ENCODE assay signal across 8 cellular contexts in the genomic region with DNA sequence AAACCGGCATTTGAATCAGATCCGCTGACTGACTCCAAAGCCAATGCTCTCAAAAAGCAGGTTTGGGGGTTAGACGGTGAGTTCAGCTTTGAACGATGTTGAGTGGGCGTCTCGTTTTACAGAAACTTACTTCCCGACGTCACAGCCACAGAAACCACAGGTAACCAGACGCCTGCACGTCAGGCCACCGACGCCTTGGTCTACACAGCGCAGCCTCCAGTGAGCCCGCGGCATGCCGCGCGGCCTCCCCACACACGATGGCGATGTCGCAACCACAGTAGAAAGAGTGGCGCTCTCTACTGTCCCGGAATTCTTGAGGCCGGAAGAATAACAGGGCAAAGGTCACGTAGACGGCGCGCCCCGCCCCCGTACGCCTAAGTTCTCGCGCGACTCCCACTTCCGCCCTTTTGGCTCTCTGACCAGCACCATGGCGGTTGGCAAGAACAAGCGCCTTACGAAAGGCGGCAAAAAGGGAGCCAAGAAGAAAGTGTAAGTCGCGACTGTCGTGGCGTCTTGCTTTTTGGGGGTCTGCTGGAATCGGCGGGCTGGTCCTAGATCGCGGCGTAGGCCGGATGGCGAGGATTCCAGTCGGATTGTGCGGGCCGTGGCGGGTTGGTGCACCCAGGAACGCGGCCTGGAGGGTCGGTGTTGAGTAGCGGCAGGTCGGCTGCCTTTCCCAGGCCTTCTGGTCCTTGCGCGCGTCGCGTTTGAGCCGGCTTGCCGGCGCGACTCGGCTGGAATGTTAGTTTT. TPM values are rescaled to one million over a fixed set of nuclear protein-coding genes. Genes with fewer than 3 reads are reported as not detected.
DNase-seq lines count a peak whose midpoint lies in the region; TF ChIP-seq lines count a peak whose summit lies in the region.

A gene (plus strand): TSS at position 403 of the 750 bp plus-strand sequence. CDS start 25 bp downstream, at position 428.

- H3K27ac ChIP-seq in neural cell (ENCODE audit: low read length): peak within 1 kb of the TSS; percentile 80
- peak within 1 kb of the TSS; percentile 78 for H3K27ac ChIP-seq in stomach smooth muscle (ENCODE audit: low read length)

- peak within 1 kb of the TSS; percentile 87 for H2AFZ ChIP-seq in neural cell (ENCODE audit: low read depth, low read length)

- H3K9me3 ChIP-seq in neural cell (ENCODE audit: low read length) (no peaks in the 10 kb centered on the region), stomach smooth muscle (ENCODE audit: control insufficient read depth in 2 of 2, low read length in 2 of 2) (no peaks in the 10 kb centered on the region)

- H3K4me3 ChIP-seq in fibroblast of the aortic adventitia (ENCODE audit: low read depth, low read length) (peak within 1 kb of the TSS; percentile 90), neural cell (ENCODE audit: low read length) (peak within 1 kb of the TSS; percentile 95), stomach smooth muscle (ENCODE audit: low read length in 2 of 2) (peak within 1 kb of the TSS; percentile 85 to 99)

- peaks cover 28% of the 10 kb centered on the region for H3K79me2 ChIP-seq in neural cell (replicated peaks; ENCODE audit: insufficient read depth, low read length)

- peak; percentile 84 for TF ChIP-seq CTCF in fibroblast of the aortic adventitia (IDR thresholded peaks at IDR 0.05; ENCODE audit: insufficient read depth, low read length)
- peak; percentile 99 for TF ChIP-seq CTCF in neural cell (IDR thresholded peaks at IDR 0.05; ENCODE audit: poor library complexity, severe bottlenecking)

- H3K4me1 ChIP-seq in stomach smooth muscle (ENCODE audit: control insufficient read depth, insufficient read depth, low read length): peaks cover 11% of the 10 kb centered on the region

- H3K36me3 ChIP-seq in neural cell (ENCODE audit: insufficient read depth, low read length): no peaks in the 10 kb centered on the region
- H3K36me3 ChIP-seq in stomach smooth muscle (ENCODE audit: control insufficient read depth in 2 of 2, insufficient read depth in 2 of 2, low read length in 2 of 2): peaks cover 15 to 21% of the 10 kb centered on the region in 2 donors

- no peaks in the 10 kb centered on the region for H3K9me2 ChIP-seq in neural cell (ENCODE audit: insufficient read depth, low read length)

- DNase-seq in ELR (ENCODE audit: low read depth): peak; percentile 95
- DNase-seq in H4 (ENCODE audit: low spot score): peak; percentile 96
- peak; percentile 96 for DNase-seq in LoVo (ENCODE audit: low spot score)
- peak; percentile 99 for DNase-seq in activated effector memory CD4-positive, alpha-beta T cell treated with Interleukin-2 at 50 U/mL for 16 hours
- DNase-seq in fibroblast of the aortic adventitia (ENCODE audit: low read depth): peak; percentile 98

- peak; percentile 84 for TF ChIP-seq EP300 in neural cell (conservative IDR thresholded peaks at IDR 0.05; ENCODE audit: poor library complexity, severe bottlenecking)

- TF ChIP-seq POLR2A in Raji (IDR thresholded peaks at IDR 0.05; ENCODE audit: insufficient read depth, low read depth, low read length): peak; percentile 95

- no peaks in the 10 kb centered on the region for H3K27me3 ChIP-seq in neural cell (ENCODE audit: insufficient read depth, low read depth, low read length)
- peaks cover 0 to 3% of the 10 kb centered on the region in 2 donors for H3K27me3 ChIP-seq in stomach smooth muscle (ENCODE audit: control insufficient read depth in 1 of 2, insufficient read depth in 2 of 2, low read length in 2 of 2)

- no peaks in the 10 kb centered on the region for H3F3A ChIP-seq in neural cell (ENCODE audit: insufficient read depth, low read length, poor library complexity, severe bottlenecking)

- peak within 1 kb of the TSS; percentile 83 for H3K4me2 ChIP-seq in neural cell (ENCODE audit: low read length)

- H4K20me1 ChIP-seq in neural cell (ENCODE audit: insufficient read depth): no peaks in the 10 kb centered on the region

- H3K9ac ChIP-seq in neural cell (ENCODE audit: low read length): peak within 1 kb of the TSS; percentile 84
- H3K9ac ChIP-seq in stomach smooth muscle (ENCODE audit: low read length in 2 of 2): peak within 1 kb of the TSS; percentile 85 to 100

- TF ChIP-seq RAD21 in neural cell (conservative IDR thresholded peaks at IDR 0.05): peak; percentile 51

TF ChIP-seq in neural cell, 6 proteins besides CTCF, POLR2A, EP300 and RAD21:
- TF ChIP-seq TAF1 (IDR thresholded peaks at IDR 0.05; ENCODE audit: low read depth) (peak; percentile 99), EZH2 (IDR thresholded peaks at IDR 0.05; ENCODE audit: borderline replicate concordance, insufficient read depth, low read length, poor library complexity, severe bottlenecking) (no peak), MXI1 (conservative IDR thresholded peaks at IDR 0.05; ENCODE audit: poor library complexity, severe bottlenecking) (peak; percentile 94), POLR2AphosphoS5 (IDR thresholded peaks at IDR 0.05) (peak; percentile 94), SMC3 (conservative IDR thresholded peaks at IDR 0.05; ENCODE audit: poor library complexity) (peak; percentile 57)
- TF ChIP-seq, protein P1, sequence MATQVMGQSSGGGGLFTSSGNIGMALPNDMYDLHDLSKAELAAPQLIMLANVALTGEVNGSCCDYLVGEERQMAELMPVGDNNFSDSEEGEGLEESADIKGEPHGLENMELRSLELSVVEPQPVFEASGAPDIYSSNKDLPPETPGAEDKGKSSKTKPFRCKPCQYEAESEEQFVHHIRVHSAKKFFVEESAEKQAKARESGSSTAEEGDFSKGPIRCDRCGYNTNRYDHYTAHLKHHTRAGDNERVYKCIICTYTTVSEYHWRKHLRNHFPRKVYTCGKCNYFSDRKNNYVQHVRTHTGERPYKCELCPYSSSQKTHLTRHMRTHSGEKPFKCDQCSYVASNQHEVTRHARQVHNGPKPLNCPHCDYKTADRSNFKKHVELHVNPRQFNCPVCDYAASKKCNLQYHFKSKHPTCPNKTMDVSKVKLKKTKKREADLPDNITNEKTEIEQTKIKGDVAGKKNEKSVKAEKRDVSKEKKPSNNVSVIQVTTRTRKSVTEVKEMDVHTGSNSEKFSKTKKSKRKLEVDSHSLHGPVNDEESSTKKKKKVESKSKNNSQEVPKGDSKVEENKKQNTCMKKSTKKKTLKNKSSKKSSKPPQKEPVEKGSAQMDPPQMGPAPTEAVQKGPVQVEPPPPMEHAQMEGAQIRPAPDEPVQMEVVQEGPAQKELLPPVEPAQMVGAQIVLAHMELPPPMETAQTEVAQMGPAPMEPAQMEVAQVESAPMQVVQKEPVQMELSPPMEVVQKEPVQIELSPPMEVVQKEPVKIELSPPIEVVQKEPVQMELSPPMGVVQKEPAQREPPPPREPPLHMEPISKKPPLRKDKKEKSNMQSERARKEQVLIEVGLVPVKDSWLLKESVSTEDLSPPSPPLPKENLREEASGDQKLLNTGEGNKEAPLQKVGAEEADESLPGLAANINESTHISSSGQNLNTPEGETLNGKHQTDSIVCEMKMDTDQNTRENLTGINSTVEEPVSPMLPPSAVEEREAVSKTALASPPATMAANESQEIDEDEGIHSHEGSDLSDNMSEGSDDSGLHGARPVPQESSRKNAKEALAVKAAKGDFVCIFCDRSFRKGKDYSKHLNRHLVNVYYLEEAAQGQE (IDR thresholded peaks at IDR 0.05; ENCODE audit: borderline replicate concordance): peak; percentile 98

RNA-seq across cellular contexts. Expression of the gene that starts here (rescaled TPM):
- 5,710 and 6,047 TPM in 2 replicates for total RNA-seq in H4 (2014; rRNA removed; shearing (Covaris generic))
- total RNA-seq in fibroblast of the aortic adventitia (ENCODE audit: low replicate concordance): 4,133 and 5,107 TPM in 2 replicates
- 4,097 and 4,982 TPM in 2 replicates for polyA plus RNA-seq in neural cell
- 1,360 and 1,524 TPM in 2 replicates for polyA minus RNA-seq in neural cell

Comparison
In these comparisons a context has a peak if more than half of its experiments do, and no peak if none do; other contexts are left out.
1. Peak in every context shown above with its lines: DNase-seq, H3K4me3 ChIP-seq and H3K27ac ChIP-seq.